ENCODE assay signal across 30 cellular contexts in the genomic region with DNA sequence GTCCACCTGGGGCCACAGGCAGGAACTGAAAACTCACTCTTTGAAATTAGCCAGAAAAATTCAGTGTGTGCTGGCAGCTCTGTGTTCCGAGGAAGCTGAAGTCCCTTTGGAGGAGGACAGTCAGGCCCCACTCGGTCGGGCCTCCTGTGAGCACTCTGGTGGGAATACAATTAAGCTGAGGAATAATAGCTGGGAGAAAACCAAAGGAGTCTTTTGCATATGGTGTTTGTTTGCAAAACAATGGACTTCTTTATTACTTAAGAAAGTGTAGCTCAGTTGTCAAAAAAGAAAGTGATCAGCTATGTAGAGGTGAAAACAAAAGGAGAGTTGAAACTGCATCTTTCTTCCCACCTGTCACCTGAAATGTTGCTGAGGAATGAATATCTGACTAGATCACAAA.
DNase-seq lines count a peak whose midpoint lies in the region; ATAC-seq, FAIRE-seq and TF ChIP-seq lines count a peak whose summit lies in the region.
"Had no signal": no experiment of that assay in that cellular context is flagged by ENCODE, and none has a peak within 500 bp of the region (broad histone marks: within the 10 kb centered on the region; RNA-seq: fewer than 3 reads in every experiment).

No MANE protein-coding gene starts in this region.

- H4K20me1 ChIP-seq in GM12878 (ENCODE audit: control insufficient read depth, insufficient read depth): no peaks in the 10 kb centered on the region
- H4K20me1 ChIP-seq in Karpas-422 (ENCODE audit: insufficient read depth, low read depth, low read length): no peaks in the 10 kb centered on the region

- no peak for TF ChIP-seq EP300 in GM12878 (IDR thresholded peaks at IDR 0.05; ENCODE audit: borderline replicate concordance in 1 of 2, control insufficient read depth in 1 of 2, low read depth in 2 of 2, low read length in 2 of 2)

- TF ChIP-seq POLR2A in GM12878 (IDR thresholded peaks at IDR 0.05; ENCODE audit: low read depth, low read length) (no peak), uterus (IDR thresholded peaks at IDR 0.05) (no peak), gastrocnemius medialis (IDR thresholded peaks at IDR 0.05) (no peak)

- no peak overlapping the region for H2AFZ ChIP-seq in GM12878 (ENCODE audit: control insufficient read depth, low read depth, low read length)
- no peak overlapping the region for H2AFZ ChIP-seq in Karpas-422 (ENCODE audit: low read length)

- H3K36me3 ChIP-seq in GM12878 (ENCODE audit: control insufficient read depth in 2 of 2, insufficient read depth in 2 of 2, low read length in 1 of 2) (no peaks in the 10 kb centered on the region), iPS-18a (ENCODE audit: control insufficient read depth, low read depth, low read length) (no peaks in the 10 kb centered on the region), uterus (no peaks in the 10 kb centered on the region), Karpas-422 (ENCODE audit: insufficient read depth, low read length) (peaks cover 21% of the 10 kb centered on the region; the same call in 1 of the 2 replicates), gastrocnemius medialis (no peaks in the 10 kb centered on the region)
- H3K36me3 ChIP-seq: ovary had no signal

- H3K27ac ChIP-seq in right cardiac atrium (ENCODE audit: low read length) (no peak overlapping the region), GM12878 (ENCODE audit: control insufficient read depth, insufficient read depth) (no peak overlapping the region), iPS-18a (ENCODE audit: low read length) (no peak overlapping the region), uterus (peak overlapping the region; percentile 62 to 71), Karpas-422 (ENCODE audit: low read length) (no peak overlapping the region), gastrocnemius medialis (no peak overlapping the region)
- H3K27ac ChIP-seq: ovary had no signal

- BruUV-seq in GM12878 (replicated peaks; lab: Mats Ljungman, UMichigan): no TSS peak

- no peak for TF ChIP-seq RAD21 in GM12878 (IDR thresholded peaks at IDR 0.05; ENCODE audit: insufficient read depth, low read depth, low read length)

- TF ChIP-seq CTCF in GM12878 (IDR thresholded peaks at IDR 0.05 in 2 of 3, conservative IDR thresholded peaks at IDR 0.05 in 1 of 3; ENCODE audit: control insufficient read depth in 2 of 3, extremely low read depth in 1 of 3, insufficient read depth in 1 of 3, low read depth in 3 of 3, low read length in 3 of 3) (no peak), uterus (IDR thresholded peaks at IDR 0.05) (no peak), gastrocnemius medialis (IDR thresholded peaks at IDR 0.05 in 4 of 5, conservative IDR thresholded peaks at IDR 0.05 in 1 of 5) (no peak)

- in situ Hi-C loops in GM12878 (cut with MboI) (loop anchor here (25.0 kb wide), 1 partner anchor 989 kb away; no protein-coding TSS in a partner anchor), gastrocnemius medialis (cut with MboI; ENCODE audit: low sequenced_read_pairs in 4 of 4) (loop anchor here in 3 of 4 donors (25.0 kb wide), 2 partner anchors 214 to 989 kb away; partner anchors contain the start of gene MEIS2 (in 3 of the 3))

- DNase-seq in Right ventricle myocardium inferior (ENCODE audit: missing footprints) (no peak), right cardiac atrium (no peak), GM12878 (ENCODE audit: low read depth, low spot score) (no peak), uterus (no peak), Karpas-422 (no peak), gastrocnemius medialis (no peak)
- DNase-seq: activated B cell treated with CpG ODN at 0.5 μM for 24 hours; activated CD4-positive, alpha-beta T cell treated with anti-CD3 and anti-CD28 coated beads, Interleukin-2, amount 50 U/mL, for 1 hour; activated T-cell treated with anti-CD3 and anti-CD28 coated beads, Interleukin-2, amount 50 U/mL, for 4 hours; body of pancreas; CD4-positive, CD25-positive, alpha-beta regulatory T cell; effector memory CD4-positive, alpha-beta T cell; erythroblast; heart left ventricle; immature natural killer cell; natural killer cell; NCI-H1092; NCI-H1694 treated with DMSO at 0.1 percent for 48 hours; NCI-H2171; NCI-H510A; ovary; PC-3; SHP77; stimulated activated CD4-positive, alpha-beta T cell treated with anti-CD3 and anti-CD28 coated beads, Interleukin-4, amount 100 ng/mL, for 24 hours; substantia nigra; T-helper 9 cell had no signal

- H3K4me1 ChIP-seq in right cardiac atrium (ENCODE audit: control insufficient read depth, insufficient read depth, low read length) (peaks cover 4% of the 10 kb centered on the region), GM12878 (ENCODE audit: control insufficient read depth, insufficient read depth, low read length) (no peaks in the 10 kb centered on the region), iPS-18a (ENCODE audit: control insufficient read depth, low read depth, low read length) (peaks cover 48% of the 10 kb centered on the region), uterus (peaks cover 0 to 14% of the 10 kb centered on the region in 2 donors), Karpas-422 (ENCODE audit: low read length) (peaks cover 14% of the 10 kb centered on the region; the same call in 1 of the 2 replicates), gastrocnemius medialis (no peaks in the 10 kb centered on the region)

- H3K9me2 ChIP-seq in Karpas-422 (replicated peaks; ENCODE audit: insufficient read depth, low read length): no peaks in the 10 kb centered on the region

- intact Hi-C loops in Right ventricle myocardium inferior (cut with DNase I) (no loop called here), right cardiac atrium (cut with DNase I) (no loop called here), GM12878 (cut with micrococcal nuclease; ENCODE audit: unreplicated experiment) (no loop called here), uterus (cut with DNase I; ENCODE audit: low total_unique reads) (no loop called here), gastrocnemius medialis (cut with DNase I; ENCODE audit: low total_unique reads) (no loop called here)

- SMC1A ChIA-PET in GM12878 (lab: Charles Lee; ENCODE audit: uncharacterized antibody, unreplicated experiment): interaction anchor here (0.7 to 1.5 kb wide), 10 partner anchors 9 to 236 kb away, joined by 3 to 6 read pairs (median 4); no protein-coding TSS in a partner anchor

- CTCF ChIA-PET in GM12878 (lab: Yijun Ruan, JAX): interaction anchor here (0.7 to 2.2 kb wide), 7 partner anchors 8 to 399 kb away, joined by 3 to 8 read pairs (median 3); no protein-coding TSS in a partner anchor

- H3K9ac ChIP-seq in GM12878 (ENCODE audit: control insufficient read depth, insufficient read depth, low read length): no peak overlapping the region
- H3K9ac ChIP-seq in iPS-18a (ENCODE audit: low read length): no peak overlapping the region
- no peak overlapping the region for H3K9ac ChIP-seq in Karpas-422 (ENCODE audit: low read length)

- FAIRE-seq in GM12878 (lab: Jason Lieb, UNC): no peak

- H3K4me3 ChIP-seq in right cardiac atrium (ENCODE audit: low read length): no peak overlapping the region
- no peak overlapping the region for H3K4me3 ChIP-seq in GM12878
- peak overlapping the region; percentile 34 for H3K4me3 ChIP-seq in iPS-18a (ENCODE audit: low read length)
- no peak overlapping the region for H3K4me3 ChIP-seq in uterus
- H3K4me3 ChIP-seq in Karpas-422 (ENCODE audit: low read length): no peak overlapping the region
- H3K4me3 ChIP-seq in gastrocnemius medialis: no peak overlapping the region
- H3K4me3 ChIP-seq: body of pancreas, heart left ventricle, ovary had no signal

- H3K9me3 ChIP-seq in right cardiac atrium (ENCODE audit: control insufficient read depth, low read length) (no peaks in the 10 kb centered on the region), GM12878 (replicated peaks; ENCODE audit: control insufficient read depth, insufficient read depth, low read length) (no peaks in the 10 kb centered on the region), iPS-18a (ENCODE audit: control insufficient read depth, low read depth, low read length) (no peaks in the 10 kb centered on the region), uterus (no peaks in the 10 kb centered on the region), Karpas-422 (ENCODE audit: low read length) (no peaks in the 10 kb centered on the region), gastrocnemius medialis (no peaks in the 10 kb centered on the region)
- H3K9me3 ChIP-seq: body of pancreas, heart left ventricle, ovary had no signal

- RAD21 ChIA-PET in GM12878 (lab: Charles Lee; ENCODE audit: unreplicated experiment): interaction anchor here (1.3 kb wide), 1 partner anchor 14 kb away, joined by 3 read pairs; no protein-coding TSS in a partner anchor

- H3K79me2 ChIP-seq in GM12878 (ENCODE audit: control insufficient read depth, insufficient read depth, low read length) (no peaks in the 10 kb centered on the region), Karpas-422 (ENCODE audit: low read length) (peaks cover 33% of the 10 kb centered on the region)

- H3K27me3 ChIP-seq in right cardiac atrium (ENCODE audit: control insufficient read depth, insufficient read depth) (no peaks in the 10 kb centered on the region), GM12878 (replicated peaks in 1 of 2; ENCODE audit: control insufficient read depth in 2 of 2, insufficient read depth in 2 of 2, low read length in 1 of 2) (no peaks in the 10 kb centered on the region; a peak in 1 of 4 replicates), iPS-18a (ENCODE audit: control insufficient read depth, insufficient read depth, low read length) (peaks cover 17% of the 10 kb centered on the region), uterus (no peaks in the 10 kb centered on the region), Karpas-422 (ENCODE audit: low read length) (no peaks in the 10 kb centered on the region), gastrocnemius medialis (peaks cover 0 to 14% (median 5%) of the 10 kb centered on the region in 3 donors)
- H3K27me3 ChIP-seq: body of pancreas, heart left ventricle, ovary had no signal

- 56% methylated on average over 3 of the region's 3 CpGs for WGBS in right cardiac atrium
- WGBS in GM12878 (ENCODE audit: insufficient coverage, insufficient replicate concordance, low lambda C conversion rate, missing lambda C conversion rate): 35% methylated on average over 3 of the region's 3 CpGs

- peak; percentile 35 for ATAC-seq in Right ventricle myocardium inferior
- no peak for ATAC-seq in right cardiac atrium
- peak; percentile 22; the same call in 1 of the 3 replicates for ATAC-seq in GM12878
- no peak for ATAC-seq in gastrocnemius medialis
- no peak for ATAC-seq in HG03025 (IDR thresholded peaks at IDR 0.05; ENCODE audit: low FRiP score, unreplicated experiment)
- ATAC-seq: activated T-cell treated with anti-CD3 and anti-CD28 coated beads, Interleukin-2, amount 50 U/mL, for 4 hours; natural killer cell; PC-3; sciatic nerve; stimulated activated effector memory CD8-positive, alpha-beta T cell treated with anti-CD3 and anti-CD28 coated beads, Interleukin-12 subunit alpha, Interleukin-12 subunit beta, amount 100 ng/mL, for 72 hours had no signal

- POLR2A ChIA-PET in GM12878 (lab: Charles Lee): interaction anchor here (0.6 kb wide), 1 partner anchor 202 kb away, joined by 3 read pairs; the partner anchor contains the start of gene MEIS2

- no peak overlapping the region for H3K4me2 ChIP-seq in GM12878 (ENCODE audit: control insufficient read depth, insufficient read depth)
- no peak overlapping the region for H3K4me2 ChIP-seq in Karpas-422 (ENCODE audit: low read depth, low read length, poor library complexity, severe bottlenecking)

Comparison
In these comparisons a context has a peak if more than half of its experiments do, and no peak if none do; other contexts are left out.
1. ATAC-seq: peak in Right ventricle myocardium inferior (single experiment) and GM12878 (single experiment); none in right cardiac atrium (0 of 2), gastrocnemius medialis (0 of 2) and HG03025 (single experiment).
2. H3K27ac ChIP-seq: peak in uterus (2 of 2); none in right cardiac atrium (single experiment), GM12878 (single experiment), iPS-18a (single experiment), Karpas-422 (single experiment) and gastrocnemius medialis (0 of 4).